Comparison of ENCODE assay signal across 16 cellular contexts in the genomic region with DNA sequence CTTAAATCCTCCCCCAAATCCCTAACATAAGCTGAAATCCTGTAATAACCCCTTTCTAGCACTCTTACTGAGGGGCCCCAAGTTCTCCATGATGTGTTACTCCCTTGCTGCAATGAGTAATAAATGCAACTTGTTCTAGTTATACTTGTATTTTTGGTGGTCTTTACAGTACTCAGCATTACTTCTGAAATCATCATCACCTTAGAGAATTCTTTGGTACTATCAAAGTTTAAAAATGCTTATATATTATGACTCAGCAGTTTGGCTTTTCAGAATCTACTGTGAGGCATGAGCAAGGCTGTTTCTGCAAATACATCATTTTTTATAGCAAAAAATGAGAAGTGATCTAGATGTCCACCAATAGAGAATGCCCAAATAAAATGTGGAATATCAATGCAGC. TPM values are rescaled to one million over a fixed set of nuclear protein-coding genes. Genes with fewer than 3 reads are reported as not detected.
DNase-seq lines count a peak whose midpoint lies in the region; ATAC-seq, FAIRE-seq and TF ChIP-seq lines count a peak whose summit lies in the region.
"Had no signal": no experiment of that assay in that cellular context is flagged by ENCODE, and none has a peak within 500 bp of the region (broad histone marks: within the 10 kb centered on the region; RNA-seq: fewer than 3 reads in every experiment).

No MANE protein-coding gene starts in this region.

- H3K4me3 ChIP-seq in SJSA1 (no peak overlapping the region), endothelial cell of umbilical vein (replicated peaks in 1 of 3; ENCODE audit: insufficient read depth in 1 of 3, low read depth in 1 of 3, low read length in 3 of 3) (no peak overlapping the region), Caco-2 (ENCODE audit: low read depth, low read length) (no peak overlapping the region)
- H3K4me3 ChIP-seq: left ventricle myocardium inferior, MG63, neural progenitor cell had no signal

- H3K27me3 Mint-ChIP-seq in activated naive CD4-positive, alpha-beta T cell treated with anti-CD3 and anti-CD28 coated beads, Interleukin-2, amount 50 U/mL, for 24 hours = no peaks in the 10 kb centered on the region
- H3K27me3 Mint-ChIP-seq in stimulated activated naive CD8-positive, alpha-beta T cell treated with anti-CD3 and anti-CD28 coated beads, Interleukin-15, Interleukin-2, amounts not matched to agents 100 ng/mL and 50 ng/mL, for 24 hours = no peaks in the 10 kb centered on the region
- no peaks in the 10 kb centered on the region for H3K27me3 Mint-ChIP-seq in Caco-2 (ENCODE audit: insufficient read depth, unreplicated experiment)
- H3K27me3 Mint-ChIP-seq: activated B cell treated with CpG ODN at 0.5 μM for 24 hours had no signal

- H3K27ac Mint-ChIP-seq in activated naive CD4-positive, alpha-beta T cell treated with anti-CD3 and anti-CD28 coated beads, Interleukin-2, amount 50 U/mL, for 24 hours = peak overlapping the region; percentile 76
- peak overlapping the region; percentile 66 for H3K27ac Mint-ChIP-seq in stimulated activated naive CD8-positive, alpha-beta T cell treated with anti-CD3 and anti-CD28 coated beads, Interleukin-15, Interleukin-2, amounts not matched to agents 100 ng/mL and 50 ng/mL, for 24 hours
- no peak overlapping the region for H3K27ac Mint-ChIP-seq in Caco-2 (ENCODE audit: unreplicated experiment)
- H3K27ac Mint-ChIP-seq: neural progenitor cell had no signal

- peaks cover 40% of the 10 kb centered on the region for H3K4me1 Mint-ChIP-seq in activated naive CD4-positive, alpha-beta T cell treated with anti-CD3 and anti-CD28 coated beads, Interleukin-2, amount 50 U/mL, for 24 hours
- H3K4me1 Mint-ChIP-seq in stimulated activated naive CD8-positive, alpha-beta T cell treated with anti-CD3 and anti-CD28 coated beads, Interleukin-15, Interleukin-2, amounts not matched to agents 100 ng/mL and 50 ng/mL, for 24 hours (ENCODE audit: low read depth) = peaks cover 42% of the 10 kb centered on the region
- H3K4me1 Mint-ChIP-seq in Caco-2 (ENCODE audit: low read depth, unreplicated experiment) = no peaks in the 10 kb centered on the region
- H3K4me1 Mint-ChIP-seq: neural progenitor cell had no signal

- BruUV-seq in endothelial cell of umbilical vein (replicated peaks; lab: Mats Ljungman, UMichigan) (no TSS peak), Caco-2 (replicated peaks; lab: Mats Ljungman, UMichigan) (no TSS peak)

- CTCF ChIA-PET in endothelial cell of umbilical vein (lab: Charles Lee) (interaction anchor here (1.2 to 8.2 kb wide), 3 partner anchors 32 to 138 kb away, joined by 3 to 87 read pairs (median 3); no protein-coding TSS in a partner anchor), Caco-2 (lab: Charles Lee) (no interaction called here)

- H3K9me1 ChIP-seq in endothelial cell of umbilical vein (replicated peaks; ENCODE audit: control insufficient read depth, extremely low read depth, insufficient read depth, low read length) = no peaks in the 10 kb centered on the region

- H3K27ac ChIP-seq in SJSA1 (peak overlapping the region; percentile 26; the same call in 1 of the 2 replicates), endothelial cell of umbilical vein (ENCODE audit: insufficient read depth, low read depth, low read length) (peak overlapping the region; percentile 44)

- H3K9me3 ChIP-seq in SJSA1 (replicated peaks) = no peaks in the 10 kb centered on the region
- no peaks in the 10 kb centered on the region for H3K9me3 ChIP-seq in endothelial cell of umbilical vein (replicated peaks; ENCODE audit: control insufficient read depth, insufficient read depth, low read length)
- H3K9me3 ChIP-seq in Caco-2 = no peaks in the 10 kb centered on the region
- H3K9me3 ChIP-seq: left ventricle myocardium inferior, MG63 had no signal

- no peak for DNase-seq in activated naive CD4-positive, alpha-beta T cell treated with Interleukin-2 at 50 U/mL for 16 hours
- peak in 1 of 2 experiments; percentile 26 for DNase-seq in SJSA1 (ENCODE audit: low read depth in 1 of 2, low spot score in 2 of 2)
- no peak for DNase-seq in endothelial cell of umbilical vein (ENCODE audit: low read depth, low spot score)
- DNase-seq in GM12892 (ENCODE audit: insufficient read length) = no peak
- no peak for DNase-seq in Caco-2
- DNase-seq: activated B cell treated with CpG ODN at 0.5 μM for 24 hours, activated gamma-delta T cell, GF-D8, left ventricle myocardium inferior, MG63, NCI-H446 treated with DMSO at 0.1 percent for 48 hours had no signal

- H3K36me3 ChIP-seq in SJSA1 (peaks cover 82% of the 10 kb centered on the region), endothelial cell of umbilical vein (ENCODE audit: control insufficient read depth in 2 of 2, extremely low read depth in 1 of 2, insufficient read depth in 2 of 2, low read length in 2 of 2) (peaks cover 15 to 26% of the 10 kb centered on the region in 2 experiments), Caco-2 (ENCODE audit: control insufficient read depth, insufficient read depth, low read length) (peaks cover 10% of the 10 kb centered on the region)

- H3K4me1 ChIP-seq in SJSA1 (replicated peaks) (peaks cover 11% of the 10 kb centered on the region), endothelial cell of umbilical vein (ENCODE audit: control insufficient read depth, extremely low read depth, insufficient read depth, low read length) (peaks cover 29% of the 10 kb centered on the region), Caco-2 (no peaks in the 10 kb centered on the region)
- H3K4me1 ChIP-seq: neural progenitor cell had no signal

- H3K9me3 Mint-ChIP-seq in activated naive CD4-positive, alpha-beta T cell treated with anti-CD3 and anti-CD28 coated beads, Interleukin-2, amount 50 U/mL, for 24 hours = no peaks in the 10 kb centered on the region
- no peaks in the 10 kb centered on the region for H3K9me3 Mint-ChIP-seq in stimulated activated naive CD8-positive, alpha-beta T cell treated with anti-CD3 and anti-CD28 coated beads, Interleukin-15, Interleukin-2, amounts not matched to agents 100 ng/mL and 50 ng/mL, for 24 hours
- H3K9me3 Mint-ChIP-seq in Caco-2 (ENCODE audit: unreplicated experiment) = no peaks in the 10 kb centered on the region
- H3K9me3 Mint-ChIP-seq: activated B cell treated with CpG ODN at 0.5 μM for 24 hours, neural progenitor cell had no signal

- no peak overlapping the region for H3K4me3 Mint-ChIP-seq in activated naive CD4-positive, alpha-beta T cell treated with anti-CD3 and anti-CD28 coated beads, Interleukin-2, amount 50 U/mL, for 24 hours
- H3K4me3 Mint-ChIP-seq in stimulated activated naive CD8-positive, alpha-beta T cell treated with anti-CD3 and anti-CD28 coated beads, Interleukin-15, Interleukin-2, amounts not matched to agents 100 ng/mL and 50 ng/mL, for 24 hours = no peak overlapping the region
- no peak overlapping the region for H3K4me3 Mint-ChIP-seq in Caco-2 (ENCODE audit: unreplicated experiment)
- H3K4me3 Mint-ChIP-seq: activated B cell treated with CpG ODN at 0.5 μM for 24 hours, neural progenitor cell had no signal

- dilution Hi-C loops in endothelial cell of umbilical vein (cut with MboI; ENCODE audit: extremely low pct_ligation_motif_present, low sequenced_read_pairs) = loop anchor here (25.0 kb wide), 1 partner anchor 159 kb away; a partner anchor contains a TSS

- no peak overlapping the region for H3K9ac ChIP-seq in endothelial cell of umbilical vein (replicated peaks; ENCODE audit: extremely low read depth, insufficient read depth, low read length)
- H3K9ac ChIP-seq: neural progenitor cell had no signal

- no peaks in the 10 kb centered on the region for H3K79me2 ChIP-seq in endothelial cell of umbilical vein (ENCODE audit: control insufficient read depth, insufficient read depth, low read length)

- ATAC-seq in HG02623 (IDR thresholded peaks at IDR 0.05; ENCODE audit: unreplicated experiment) = no peak
- ATAC-seq: Right ventricle myocardium inferior had no signal

- FAIRE-seq in endothelial cell of umbilical vein (lab: Jason Lieb, UNC) = no peak
- no peak for FAIRE-seq in GM12892 (lab: Jason Lieb, UNC)

- H3K27me3 ChIP-seq in SJSA1 (replicated peaks) = no peaks in the 10 kb centered on the region
- no peaks in the 10 kb centered on the region for H3K27me3 ChIP-seq in endothelial cell of umbilical vein (ENCODE audit: control insufficient read depth in 2 of 2, insufficient read depth in 2 of 2, low read length in 2 of 2)
- no peaks in the 10 kb centered on the region for H3K27me3 ChIP-seq in Caco-2 (replicated peaks; ENCODE audit: control insufficient read depth, insufficient read depth, low read length)
- H3K27me3 ChIP-seq: MG63, neural progenitor cell had no signal

- POLR2A ChIA-PET in endothelial cell of umbilical vein (lab: Charles Lee) (no interaction called here), Caco-2 (lab: Charles Lee) (no interaction called here)

- no peak overlapping the region for H2AFZ ChIP-seq in endothelial cell of umbilical vein (ENCODE audit: low read depth, low read length)
- H2AFZ ChIP-seq: neural progenitor cell had no signal

- H3K36me3 Mint-ChIP-seq in activated naive CD4-positive, alpha-beta T cell treated with anti-CD3 and anti-CD28 coated beads, Interleukin-2, amount 50 U/mL, for 24 hours = peaks cover 10% of the 10 kb centered on the region
- peaks cover 84% of the 10 kb centered on the region for H3K36me3 Mint-ChIP-seq in stimulated activated naive CD8-positive, alpha-beta T cell treated with anti-CD3 and anti-CD28 coated beads, Interleukin-15, Interleukin-2, amounts not matched to agents 100 ng/mL and 50 ng/mL, for 24 hours (ENCODE audit: low read depth)
- peaks cover 86% of the 10 kb centered on the region for H3K36me3 Mint-ChIP-seq in Caco-2 (ENCODE audit: insufficient read depth, unreplicated experiment)

- TF ChIP-seq POLR2A in endothelial cell of umbilical vein (IDR thresholded peaks at IDR 0.05; ENCODE audit: low read depth, low read length) (no peak), GM12892 (IDR thresholded peaks at IDR 0.05; ENCODE audit: low read depth, low read length) (no peak)

- intact Hi-C loops in endothelial cell of umbilical vein (cut with micrococcal nuclease) (loop anchor here (2.0 kb wide), 1 partner anchor 68 kb away; a partner anchor contains a TSS), Caco-2 (cut with micrococcal nuclease; ENCODE audit: unreplicated experiment) (no loop called here)

- H3K4me2 ChIP-seq in endothelial cell of umbilical vein (ENCODE audit: insufficient read depth, low read length) = peak overlapping the region; percentile 77
- H3K4me2 ChIP-seq: neural progenitor cell had no signal

- TF ChIP-seq CTCF in endothelial cell of umbilical vein (IDR thresholded peaks at IDR 0.05; ENCODE audit: extremely low read depth in 1 of 2, insufficient read depth in 1 of 2, low read depth in 1 of 2, low read length in 2 of 2) (no peak), Caco-2 (IDR thresholded peaks at IDR 0.05; ENCODE audit: insufficient read depth in 1 of 2, low read depth in 1 of 2, low read length in 1 of 2, severe bottlenecking in 1 of 2, unreplicated experiment in 1 of 2) (no peak)

- H4K20me1 ChIP-seq in endothelial cell of umbilical vein (replicated peaks; ENCODE audit: control insufficient read depth, extremely low read depth, insufficient read depth, low read length) = no peaks in the 10 kb centered on the region

RNA-seq across cellular contexts. Expression of a gene that starts 20.8 kb away (rescaled TPM):
- total RNA-seq in SJSA1 (2014; rRNA removed; shearing (Covaris generic)) = 2.9 and 3.0 TPM in 2 replicates
- total RNA-seq in endothelial cell of umbilical vein (0.55 and 0.60 TPM in 2 replicates), Caco-2 (2022) (0.48 and 0.58 TPM in 2 replicates)
- 0.13 and 0.30 TPM in 2 replicates for polyA plus RNA-seq in endothelial cell of umbilical vein
- 0.28 and 0.34 TPM in 2 replicates for polyA plus RNA-seq in endothelial cell of umbilical vein (2011; cell fraction: cytosol; rRNA removed)
- 0.48 and 0.70 TPM in 2 replicates for polyA plus RNA-seq in endothelial cell of umbilical vein (2011; cell fraction: nucleus; rRNA removed)
- polyA plus RNA-seq in endothelial cell of umbilical vein (2012) = 0.24 TPM in 1 of 2 replicates, not detected in the other
- polyA minus RNA-seq in endothelial cell of umbilical vein = 0.74 TPM in 1 of 2 replicates, not detected in the other
- not detected for polyA minus RNA-seq in endothelial cell of umbilical vein (2011; cell fraction: cytosol; rRNA and poly(A)+ RNA removed)
- polyA minus RNA-seq in endothelial cell of umbilical vein (2011; cell fraction: nucleus; rRNA and poly(A)+ RNA removed) = 1.5 and 2.5 TPM in 2 replicates
- 0.21 TPM for polyA plus RNA-seq in GM12892 (2012; ENCODE audit: missing spikeins)
- total RNA-seq: Right ventricle myocardium inferior had no signal
